ENCODE assay signal across 8 cellular contexts in the genomic region with DNA sequence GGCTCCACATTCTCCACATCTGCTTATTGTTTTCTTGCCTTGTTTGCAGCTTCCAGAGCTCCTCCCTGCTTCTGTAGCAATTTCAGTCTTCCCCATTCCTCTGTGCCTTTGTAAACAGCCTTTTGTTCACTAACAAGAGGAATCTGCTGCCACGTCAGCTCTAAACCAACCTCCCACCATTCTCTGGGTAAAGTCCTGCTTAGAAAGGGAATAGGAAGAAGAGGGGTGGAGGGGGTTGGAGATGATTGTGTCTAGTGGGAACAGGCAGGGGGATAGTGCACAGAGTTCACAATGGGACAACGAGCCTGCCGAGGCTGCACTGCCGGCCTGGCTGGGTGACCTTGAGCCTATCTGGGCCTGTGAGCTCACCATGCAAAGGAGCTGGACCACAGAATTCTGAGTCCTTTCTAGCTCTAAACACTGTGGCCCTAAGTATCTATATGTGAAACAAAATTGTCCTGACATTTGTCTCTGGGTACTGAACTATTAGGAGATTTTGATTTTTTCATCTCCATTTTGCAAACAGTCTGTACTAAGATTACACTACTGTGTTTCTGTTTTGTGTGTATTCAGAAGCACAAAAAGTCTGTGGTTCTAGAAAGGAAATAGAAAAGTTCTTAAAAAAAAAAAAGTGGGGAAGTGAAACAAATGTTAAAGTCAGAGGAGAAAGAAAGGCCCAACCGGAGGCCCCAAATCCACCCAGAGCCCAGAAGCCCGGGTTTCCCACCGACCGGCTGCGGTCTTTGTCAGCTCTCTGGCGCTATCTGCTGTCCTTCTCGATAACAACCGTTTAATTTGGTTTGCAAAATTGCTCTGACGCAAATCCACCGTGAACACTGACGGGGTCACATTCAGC. TPM values are rescaled to one million over a fixed set of nuclear protein-coding genes. Genes with fewer than 3 reads are reported as not detected.
DNase-seq lines count a peak whose midpoint lies in the region; ATAC-seq lines count a peak whose summit lies in the region.

No MANE protein-coding gene starts in this region.

- no peaks in the 10 kb centered on the region for H3K27me3 ChIP-seq in layer of hippocampus (ENCODE audit: control insufficient read depth, insufficient read depth, low read length)

- ATAC-seq in GM18519 (IDR thresholded peaks at IDR 0.05; ENCODE audit: low FRiP score, unreplicated experiment) (peak; percentile 71), HG03060 (IDR thresholded peaks at IDR 0.05; ENCODE audit: low read depth, unreplicated experiment) (peak; percentile 86)

- H3K27ac ChIP-seq in layer of hippocampus (ENCODE audit: low read depth, low read length) = peak overlapping the region; percentile 95

- peak; percentile 91 for DNase-seq in AG08395 (ENCODE audit: low spot score)
- DNase-seq in NCI-H2171 treated with DMSO at 0.1 percent for 48 hours (lab: John Stamatoyannopoulos, UW) = peak; percentile 71
- DNase-seq in activated CD4-positive, CD25-positive, alpha-beta regulatory T cell treated with anti-CD3 and anti-CD28 coated beads, Interleukin-2, amount 50 U/mL, for 72 hours = peak; percentile 71
- DNase-seq in cerebellum (ENCODE audit: low spot score) = peak; percentile 88
- DNase-seq in stimulated activated CD4-positive, alpha-beta T cell treated with anti-CD3 and anti-CD28 coated beads, Interleukin-2, amount 100 ng/mL, for 4 hours (ENCODE audit: low read depth) = peak; percentile 65

RNA-seq across cellular contexts. Expression of a gene that starts 1.4 kb away (rescaled TPM):
- total RNA-seq in cerebellum = 2.7 TPM

RNA-seq across cellular contexts. Expression of a gene that starts 34.1 kb away (rescaled TPM):
- total RNA-seq in cerebellum = 75.1 TPM

Comparison
In these comparisons a context has a peak if more than half of its experiments do, and no peak if none do; other contexts are left out.
1. Peak in every context shown above with its lines: DNase-seq, ATAC-seq and H3K27ac ChIP-seq.